8 cellular contexts compared by ENCODE assay signal in genomic region chr3:50242778-50243551, GRCh38. TPM values are rescaled to one million over a fixed set of nuclear protein-coding genes. Genes with fewer than 3 reads are reported as not detected.
DNase-seq lines count a peak whose midpoint lies in the region; ATAC-seq and TF ChIP-seq lines count a peak whose summit lies in the region.

No MANE protein-coding gene starts in this region.

- H3K4me1 ChIP-seq in CD8-positive, alpha-beta T cell (ENCODE audit: insufficient read depth, low read length): peaks cover 91% of the 10 kb centered on the region
- H3K4me1 ChIP-seq in Peyer's patch: peaks cover 7 to 91% (median 79%) of the 10 kb centered on the region in 4 donors

- no peak for TF ChIP-seq CTCF in CD8-positive, alpha-beta T cell (IDR thresholded peaks at IDR 0.05)
- TF ChIP-seq CTCF in Peyer's patch (IDR thresholded peaks at IDR 0.05) (peak in 2 of 6 experiments; percentile 6 to 13), MCF 10A (IDR thresholded peaks at IDR 0.05; ENCODE audit: unreplicated experiment) (no peak)

- H3K27me3 ChIP-seq in CD8-positive, alpha-beta T cell (ENCODE audit: insufficient read depth, low read length): no peaks in the 10 kb centered on the region
- H3K27me3 ChIP-seq in Peyer's patch: no peaks in the 10 kb centered on the region
- no peaks in the 10 kb centered on the region for H3K27me3 ChIP-seq in layer of hippocampus (ENCODE audit: control insufficient read depth, insufficient read depth, low read length)

- CTCF ChIA-PET in CD8-positive, alpha-beta T cell (lab: Charles Lee): interaction anchor here (0.7 to 13.6 kb wide), 9 partner anchors 9 to 120 kb away, joined by 3 to 257 read pairs (median 3); no protein-coding TSS in a partner anchor
- CTCF ChIA-PET in MCF 10A (lab: Yijun Ruan, JAX): interaction anchor here (0.6 to 1.5 kb wide), 4 partner anchors 14 to 45 kb away, joined by 3 to 7 read pairs (median 5); no protein-coding TSS in a partner anchor

- H3K36me3 ChIP-seq in CD8-positive, alpha-beta T cell (ENCODE audit: insufficient read depth, low read length): peaks cover 17% of the 10 kb centered on the region
- peaks cover 0 to 2% (median 0%) of the 10 kb centered on the region in 3 donors for H3K36me3 ChIP-seq in Peyer's patch

- no peak for TF ChIP-seq POLR2A in Peyer's patch (IDR thresholded peaks at IDR 0.05)

- intact Hi-C loops in CD8-positive, alpha-beta T cell (cut with DNase I, micrococcal nuclease): no loop called here
- intact Hi-C loops in MCF 10A (cut with micrococcal nuclease): no loop called here

- H3K27ac Mint-ChIP-seq in CD8-positive, alpha-beta T cell: peak overlapping the region; percentile 94
- peak overlapping the region; percentile 91 for H3K27ac Mint-ChIP-seq in MCF 10A (ENCODE audit: low read depth, unreplicated experiment)
- peak overlapping the region; percentile 94 for H3K27ac Mint-ChIP-seq in stimulated activated naive CD8-positive, alpha-beta T cell treated with anti-CD3 and anti-CD28 coated beads, Interleukin-15, Interleukin-2, amounts not matched to agents 100 ng/mL and 50 ng/mL, for 24 hours

- H3K9me3 Mint-ChIP-seq in CD8-positive, alpha-beta T cell: no peaks in the 10 kb centered on the region
- H3K9me3 Mint-ChIP-seq in MCF 10A (ENCODE audit: unreplicated experiment): no peaks in the 10 kb centered on the region
- no peaks in the 10 kb centered on the region for H3K9me3 Mint-ChIP-seq in stimulated activated naive CD8-positive, alpha-beta T cell treated with anti-CD3 and anti-CD28 coated beads, Interleukin-15, Interleukin-2, amounts not matched to agents 100 ng/mL and 50 ng/mL, for 24 hours

- no peak for ATAC-seq in CD8-positive, alpha-beta T cell
- no peak for ATAC-seq in HG03520 (IDR thresholded peaks at IDR 0.05; ENCODE audit: unreplicated experiment)
- ATAC-seq in GM21576 (IDR thresholded peaks at IDR 0.05; ENCODE audit: unreplicated experiment): no peak

- H3K9me3 ChIP-seq in CD8-positive, alpha-beta T cell (ENCODE audit: low read length): no peaks in the 10 kb centered on the region
- no peaks in the 10 kb centered on the region for H3K9me3 ChIP-seq in Peyer's patch

- peaks cover 77% of the 10 kb centered on the region for H3K4me1 Mint-ChIP-seq in CD8-positive, alpha-beta T cell (ENCODE audit: low read depth)
- H3K4me1 Mint-ChIP-seq in MCF 10A (ENCODE audit: insufficient read depth, unreplicated experiment): peaks cover 52% of the 10 kb centered on the region
- H3K4me1 Mint-ChIP-seq in stimulated activated naive CD8-positive, alpha-beta T cell treated with anti-CD3 and anti-CD28 coated beads, Interleukin-15, Interleukin-2, amounts not matched to agents 100 ng/mL and 50 ng/mL, for 24 hours (ENCODE audit: low read depth): peaks cover 91% of the 10 kb centered on the region

- H3K4me3 Mint-ChIP-seq in CD8-positive, alpha-beta T cell: peak overlapping the region; percentile 69
- no peak overlapping the region for H3K4me3 Mint-ChIP-seq in MCF 10A (ENCODE audit: unreplicated experiment)
- H3K4me3 Mint-ChIP-seq in stimulated activated naive CD8-positive, alpha-beta T cell treated with anti-CD3 and anti-CD28 coated beads, Interleukin-15, Interleukin-2, amounts not matched to agents 100 ng/mL and 50 ng/mL, for 24 hours: peak overlapping the region; percentile 68

- H3K27me3 Mint-ChIP-seq in CD8-positive, alpha-beta T cell (ENCODE audit: low read depth): no peaks in the 10 kb centered on the region
- no peaks in the 10 kb centered on the region for H3K27me3 Mint-ChIP-seq in MCF 10A (ENCODE audit: insufficient read depth, unreplicated experiment)
- no peaks in the 10 kb centered on the region for H3K27me3 Mint-ChIP-seq in stimulated activated naive CD8-positive, alpha-beta T cell treated with anti-CD3 and anti-CD28 coated beads, Interleukin-15, Interleukin-2, amounts not matched to agents 100 ng/mL and 50 ng/mL, for 24 hours

- peaks cover 37% of the 10 kb centered on the region for H3K36me3 Mint-ChIP-seq in CD8-positive, alpha-beta T cell
- H3K36me3 Mint-ChIP-seq in MCF 10A (ENCODE audit: insufficient read depth, unreplicated experiment): peaks cover 14% of the 10 kb centered on the region
- peaks cover 3% of the 10 kb centered on the region for H3K36me3 Mint-ChIP-seq in stimulated activated naive CD8-positive, alpha-beta T cell treated with anti-CD3 and anti-CD28 coated beads, Interleukin-15, Interleukin-2, amounts not matched to agents 100 ng/mL and 50 ng/mL, for 24 hours (ENCODE audit: low read depth)

- BruUV-seq in MCF 10A (replicated peaks; lab: Mats Ljungman, UMichigan): no TSS peak

- POLR2A ChIA-PET in CD8-positive, alpha-beta T cell (lab: Charles Lee): interaction anchor here (0.7 to 1.5 kb wide), 3 partner anchors 15 to 120 kb away, joined by 3 to 5 read pairs (median 4); no protein-coding TSS in a partner anchor
- POLR2A ChIA-PET in MCF 10A (lab: Yijun Ruan, JAX): interaction anchor here (2.2 kb wide), 1 partner anchor 49 kb away, joined by 5 read pairs; the partner anchor contains the start of gene IFRD2

- H3K27ac ChIP-seq in CD8-positive, alpha-beta T cell (ENCODE audit: low read depth, low read length): peak overlapping the region; percentile 38
- H3K27ac ChIP-seq in Peyer's patch: peak overlapping the region; percentile 66 to 95 (median 72)
- H3K27ac ChIP-seq in layer of hippocampus (ENCODE audit: low read depth, low read length): peak overlapping the region; percentile 69

- DNase-seq in CD8-positive, alpha-beta T cell: peak in 2 of 7 experiments; percentile 23 to 28
- DNase-seq in Peyer's patch (peak in 2 of 3 donors; percentile 91), MCF 10A (ENCODE audit: unreplicated experiment) (no peak), NCI-H526 treated with DMSO at 0.1 percent for 48 hours (lab: John Stamatoyannopoulos, UW) (no peak)

- no peak overlapping the region for H3K4me3 ChIP-seq in CD8-positive, alpha-beta T cell (ENCODE audit: low read depth, low read length)
- H3K4me3 ChIP-seq in Peyer's patch: peak overlapping the region in 1 of 4 donors; percentile 19

RNA-seq across cellular contexts. Expression of gene GNAI2, which starts 7.0 kb away (rescaled TPM):
- total RNA-seq in CD8-positive, alpha-beta T cell: 100 to 1,000 TPM; 185 to 192 TPM
- total RNA-seq in Peyer's patch: 100 to 1,000 TPM in 2 of 4 donors, 10 to 100 TPM in 2; 71.8 to 178 (median 98.4) TPM
- total RNA-seq in MCF 10A (2022): 122 and 123 TPM in 2 replicates

RNA-seq across cellular contexts. Expression of gene SEMA3B, which starts 26.0 kb away (rescaled TPM):
- total RNA-seq in CD8-positive, alpha-beta T cell: 1 to 10 TPM; 1.4 to 1.6 TPM
- total RNA-seq in Peyer's patch: 100 to 1,000 TPM in 3 of 4 donors, 10 to 100 TPM in 1; 56.1 to 367 (median 267) TPM
- total RNA-seq in MCF 10A (2022): 7.6 and 12.5 TPM in 2 replicates

RNA-seq across cellular contexts. Expression of gene LSMEM2, which starts 35.9 kb away (rescaled TPM):
- total RNA-seq in CD8-positive, alpha-beta T cell: not detected
- total RNA-seq in Peyer's patch (not detected), MCF 10A (2022) (0.20 TPM in 1 of 2 replicates, not detected in the other)

RNA-seq across cellular contexts. Expression of gene SLC38A3, which starts 37.9 kb away (rescaled TPM):
- 1 to 10 TPM; 4.8 to 7.2 TPM for total RNA-seq in CD8-positive, alpha-beta T cell
- total RNA-seq in Peyer's patch (1 to 10 TPM in 1 of 4 donors, not detected in 3; 1.3 TPM), MCF 10A (2022) (not detected in 2 replicates)

RNA-seq across cellular contexts. Expression of gene IFRD2, which starts 49.3 kb away (rescaled TPM):
- 10 to 100 TPM; 42.4 to 42.9 TPM for total RNA-seq in CD8-positive, alpha-beta T cell
- 100 to 1,000 TPM in 3 of 4 donors, 10 to 100 TPM in 1; 75.5 to 205 (median 140) TPM for total RNA-seq in Peyer's patch
- 135 and 182 TPM in 2 replicates for total RNA-seq in MCF 10A (2022)

Comparison
In these comparisons a context has a peak if more than half of its experiments do, and no peak if none do; other contexts are left out.
1. DNase-seq: peak in Peyer's patch (2 of 3); none in MCF 10A (single experiment) and NCI-H526 treated with DMSO at 0.1 percent for 48 hours (single experiment).
2. Peak in every context shown above with its lines, with median percentiles within 50 percentile points of each other: H3K27ac ChIP-seq and H3K27ac Mint-ChIP-seq.